Comparison of ENCODE assay signal across 17 cellular contexts in genomic region chr6:135499441-135500340, GRCh38.
"Had no signal": no experiment of that assay in that cellular context is flagged by ENCODE, and none has a peak within 500 bp of the region (broad histone marks: within the 10 kb centered on the region; RNA-seq: fewer than 3 reads in every experiment).

No MANE protein-coding gene starts in this region.

- H3K36me3 ChIP-seq: brain microvascular endothelial cell had no signal

- DNase-seq: activated CD4-positive, alpha-beta memory T cell treated with anti-CD3 and anti-CD28 coated beads, Interleukin-2, amount 10 ng/mL, durations not matched to agents 7 days and 5 days; activated CD4-positive, alpha-beta T cell treated with anti-CD3 and anti-CD28 coated beads for 36 hours; activated gamma-delta T cell; activated T-cell treated with anti-CD3 and anti-CD28 coated beads, Interleukin-2, amount 50 U/mL, for 48 hours; amygdala; brain microvascular endothelial cell; cerebellar nuclear complex; head of caudate nucleus; islet precursor cell; natural killer cell; occipital lobe; stimulated activated CD4-positive, alpha-beta T cell treated with anti-CD3 and anti-CD28 coated beads, Interleukin-15, amount 100 ng/mL, for 24 hours; stimulated activated CD4-positive, alpha-beta T cell treated with anti-CD3 and anti-CD28 coated beads, Interleukin-4, amount 100 ng/mL, for 24 hours; stimulated activated naive CD8-positive, alpha-beta T cell treated with anti-CD3 and anti-CD28 coated beads, Interleukin-15, amount 100 ng/mL, for 72 hours; WERI-Rb-1 had no signal

- H3K27me3 ChIP-seq: brain microvascular endothelial cell had no signal

- ATAC-seq: activated CD4-positive, alpha-beta T cell treated with anti-CD3 and anti-CD28 coated beads for 36 hours; esophagus mucosa; left lobe of liver; natural killer cell; stimulated activated naive CD8-positive, alpha-beta T cell treated with anti-CD3 and anti-CD28 coated beads, Interleukin-15, amount 100 ng/mL, for 72 hours had no signal
